Comparison of ENCODE assay signal across 8 cellular contexts in genomic region chr9:130444565-130445221, GRCh38. TPM values are rescaled to one million over a fixed set of nuclear protein-coding genes. Genes with fewer than 3 reads are reported as not detected.
DNase-seq lines count a peak whose midpoint lies in the region; ATAC-seq and TF ChIP-seq lines count a peak whose summit lies in the region.

TSS of gene ASS1 (plus strand) at chr9:130444961. CDS start at chr9:130452229, 7,268 bp downstream.

- no peaks in the 10 kb centered on the region for H3K27me3 ChIP-seq in mammary epithelial cell (ENCODE audit: insufficient read depth, low read length)

- no peaks in the 10 kb centered on the region for H3K36me3 Mint-ChIP-seq in T-helper 2 cell treated with Interferon-gamma antibody and Interleukin-4, amounts not matched to agents 5 μg/mL and 100 μg/mL, for 36 hours (ENCODE audit: low read depth)

- H4K20me1 ChIP-seq in mammary epithelial cell (ENCODE audit: insufficient read depth, low read length): no peaks in the 10 kb centered on the region

- TF ChIP-seq CTCF in AG09309 (IDR thresholded peaks at IDR 0.05; ENCODE audit: control insufficient read depth, insufficient read depth, low read depth, low read length, missing control alignments): no peak
- TF ChIP-seq CTCF in mammary epithelial cell (conservative IDR thresholded peaks at IDR 0.05 in 1 of 2, IDR thresholded peaks at IDR 0.05 in 1 of 2; ENCODE audit: extremely low read depth in 1 of 2, insufficient read depth in 1 of 2, low read depth in 1 of 2, low read length in 2 of 2): no peak

- intact Hi-C loops in mammary epithelial cell (cut with micrococcal nuclease) (loop anchor here (5.0 kb wide), 1 partner anchor 112 kb away; no protein-coding TSS in a partner anchor), left colon (cut with DNase I, micrococcal nuclease) (no loop called here)

- H3K4me1 ChIP-seq in mammary epithelial cell (ENCODE audit: insufficient read depth, low read length): peaks cover 36% of the 10 kb centered on the region

- H3K27ac ChIP-seq in mammary epithelial cell (ENCODE audit: insufficient read depth, low read depth, low read length): peak within 1 kb of the TSS; percentile 25

- H3K9me3 ChIP-seq in mammary epithelial cell (replicated peaks; ENCODE audit: insufficient read depth, low read length): peaks cover 3% of the 10 kb centered on the region

- H3K9me3 Mint-ChIP-seq in T-helper 2 cell treated with Interferon-gamma antibody and Interleukin-4, amounts not matched to agents 5 μg/mL and 100 μg/mL, for 36 hours: peaks cover 14% of the 10 kb centered on the region

- peak within 1 kb of the TSS; percentile 96 for H2AFZ ChIP-seq in mammary epithelial cell (ENCODE audit: low read depth, low read length)

- no peaks in the 10 kb centered on the region for H3K36me3 ChIP-seq in mammary epithelial cell (ENCODE audit: insufficient read depth, low read length)

- peak within 1 kb of the TSS; percentile 42 for H3K9ac ChIP-seq in mammary epithelial cell (ENCODE audit: insufficient read depth, low read length)

- DNase-seq in AG09309 (ENCODE audit: low read depth): no peak
- peak; percentile 43 for DNase-seq in HT-29 (ENCODE audit: low spot score)
- DNase-seq in T-helper 2 cell treated with Interferon-gamma antibody and Interleukin-4, amounts not matched to agents 5 μg/mL and 100 μg/mL, for 36 hours (ENCODE audit: low spot score): peak; percentile 46
- peak; percentile 29 for DNase-seq in mammary epithelial cell
- DNase-seq in left colon: peak; percentile 89 to 90
- DNase-seq in stimulated activated CD4-positive, alpha-beta T cell treated with anti-CD3 and anti-CD28 coated beads, Interleukin-2, amount 100 ng/mL, for 24 hours: peak; percentile 54 to 71

- H3K27ac Mint-ChIP-seq in T-helper 2 cell treated with Interferon-gamma antibody and Interleukin-4, amounts not matched to agents 5 μg/mL and 100 μg/mL, for 36 hours: no peak within 1 kb of the TSS

- peaks cover 17% of the 10 kb centered on the region for H3K27me3 Mint-ChIP-seq in T-helper 2 cell treated with Interferon-gamma antibody and Interleukin-4, amounts not matched to agents 5 μg/mL and 100 μg/mL, for 36 hours (ENCODE audit: low read depth)

- dilution Hi-C loops in mammary epithelial cell (cut with HindIII; ENCODE audit: low sequenced_read_pairs): no loop called here

- peak within 1 kb of the TSS; percentile 97 for H3K4me2 ChIP-seq in mammary epithelial cell (ENCODE audit: insufficient read depth, low read depth, low read length)

- H3K4me3 ChIP-seq in AG09309 (ENCODE audit: control insufficient read depth, low read depth, low read length) (peak within 1 kb of the TSS; percentile 81), mammary epithelial cell (replicated peaks in 1 of 3; ENCODE audit: insufficient read depth in 1 of 3, low read depth in 2 of 3, low read length in 3 of 3) (peak within 1 kb of the TSS; percentile 61 to 62 (median 62))

- in situ Hi-C loops in mammary epithelial cell (cut with MboI; ENCODE audit: low sequenced_read_pairs in 2 of 2): no loop called here

- CTCF ChIA-PET in mammary epithelial cell (lab: Charles Lee; ENCODE audit: low non-redundant PET): no interaction called here

- no TSS peak for BruUV-seq in mammary epithelial cell (replicated peaks; lab: Mats Ljungman, UMichigan)

- peak within 1 kb of the TSS; percentile 68 for H3K4me3 Mint-ChIP-seq in T-helper 2 cell treated with Interferon-gamma antibody and Interleukin-4, amounts not matched to agents 5 μg/mL and 100 μg/mL, for 36 hours

- H3K4me1 Mint-ChIP-seq in T-helper 2 cell treated with Interferon-gamma antibody and Interleukin-4, amounts not matched to agents 5 μg/mL and 100 μg/mL, for 36 hours (ENCODE audit: low read depth): peaks cover 11% of the 10 kb centered on the region

- H3K79me2 ChIP-seq in mammary epithelial cell (ENCODE audit: insufficient read depth, low read length): no peaks in the 10 kb centered on the region

- peak; percentile 89 for ATAC-seq in left colon
- ATAC-seq in GM21528 (IDR thresholded peaks at IDR 0.05; ENCODE audit: low FRiP score, unreplicated experiment): no peak
- no peak for ATAC-seq in GM18873 (IDR thresholded peaks at IDR 0.05; ENCODE audit: low FRiP score, unreplicated experiment)

- 3% methylated on average over 6 of the region's 66 CpGs for whole genome bisulfite sequencing in mammary epithelial cell (ENCODE audit: low coverage, missing lambda C conversion rate)

RNA-seq across cellular contexts. Expression of gene ASS1, which starts in this region (rescaled TPM):
- 32.8 and 33.5 TPM in 2 replicates for total RNA-seq in HT-29 (2014; rRNA removed; shearing (Covaris generic))
- 100 to 1,000 TPM in 1 of 2 donors, 10 to 100 TPM in 1; 58.7 to 683 TPM for total RNA-seq in mammary epithelial cell
- 113 TPM for polyA plus RNA-seq in mammary epithelial cell
- polyA minus RNA-seq in mammary epithelial cell: 55.6 TPM
- total RNA-seq in left colon: 100 to 1,000 TPM; 264 to 515 TPM
